ENCODE assay signal across 9 cellular contexts in genomic region chr19:1411255-1412191, GRCh38. TPM values are rescaled to one million over a fixed set of nuclear protein-coding genes. Genes with fewer than 3 reads are reported as not detected.
DNase-seq lines count a peak whose midpoint lies in the region; ATAC-seq and TF ChIP-seq lines count a peak whose summit lies in the region.
"Had no signal": no experiment of that assay in that cellular context is flagged by ENCODE, and none has a peak within 500 bp of the region (broad histone marks: within the 10 kb centered on the region; RNA-seq: fewer than 3 reads in every experiment).

No MANE protein-coding gene starts in this region.

- peaks cover 76% of the 10 kb centered on the region for H3K36me3 Mint-ChIP-seq in activated T-cell treated with anti-CD3 and anti-CD28 coated beads, Interleukin-2, amount 50 U/mL, for 24 hours (ENCODE audit: low read depth)
- peaks cover 3% of the 10 kb centered on the region for H3K36me3 Mint-ChIP-seq in type B pancreatic cell

- no peaks in the 10 kb centered on the region for H3K27me3 Mint-ChIP-seq in activated T-cell treated with anti-CD3 and anti-CD28 coated beads, Interleukin-2, amount 50 U/mL, for 24 hours
- peaks cover 4% of the 10 kb centered on the region for H3K27me3 Mint-ChIP-seq in type B pancreatic cell

- no peak for ATAC-seq in right lobe of liver

- peak overlapping the region in 2 of 3 donors; percentile 21 to 40 for H3K27ac ChIP-seq in right lobe of liver
- H3K27ac ChIP-seq: KMS-11 had no signal

- H3K36me3 ChIP-seq in right lobe of liver, result peaks cover 0 to 9% (median 0%) of the 10 kb centered on the region in 4 donors

- WGBS in right lobe of liver (ENCODE audit: insufficient coverage, low coverage, low lambda C conversion rate, missing lambda C conversion rate), result no CpG with 5 or more reads among the region's 29 CpGs

- intact Hi-C loops in right lobe of liver (cut with DNase I), result no loop called here

- peak overlapping the region; percentile 96 for H3K4me3 Mint-ChIP-seq in activated T-cell treated with anti-CD3 and anti-CD28 coated beads, Interleukin-2, amount 50 U/mL, for 24 hours
- H3K4me3 Mint-ChIP-seq in type B pancreatic cell, result no peak overlapping the region

- no peaks in the 10 kb centered on the region for H3K27me3 ChIP-seq in right lobe of liver

- no peaks in the 10 kb centered on the region for H3K9me3 Mint-ChIP-seq in activated T-cell treated with anti-CD3 and anti-CD28 coated beads, Interleukin-2, amount 50 U/mL, for 24 hours
- no peaks in the 10 kb centered on the region for H3K9me3 Mint-ChIP-seq in type B pancreatic cell

- H3K9me3 ChIP-seq in right lobe of liver, result no peaks in the 10 kb centered on the region

- TF ChIP-seq POLR2A in right lobe of liver (IDR thresholded peaks at IDR 0.05), result no peak

- TF ChIP-seq CTCF in cardiac fibroblast (IDR thresholded peaks at IDR 0.05; ENCODE audit: low read depth, low read length) (no peak), right lobe of liver (IDR thresholded peaks at IDR 0.05) (no peak), type B pancreatic cell (conservative IDR thresholded peaks at IDR 0.05) (no peak), GM10266 (IDR thresholded peaks at IDR 0.05; ENCODE audit: control insufficient read depth, insufficient read depth, low read depth, missing control alignments) (no peak)

- H3K27ac Mint-ChIP-seq in activated T-cell treated with anti-CD3 and anti-CD28 coated beads, Interleukin-2, amount 50 U/mL, for 24 hours, result peak overlapping the region; percentile 97
- H3K27ac Mint-ChIP-seq in type B pancreatic cell, result peak overlapping the region; percentile 63

- H3K4me1 Mint-ChIP-seq in activated T-cell treated with anti-CD3 and anti-CD28 coated beads, Interleukin-2, amount 50 U/mL, for 24 hours (ENCODE audit: low read depth), result peaks cover 74% of the 10 kb centered on the region
- peaks cover 41% of the 10 kb centered on the region for H3K4me1 Mint-ChIP-seq in type B pancreatic cell (ENCODE audit: unreplicated experiment)

- no peak for DNase-seq in activated T-cell treated with anti-CD3 and anti-CD28 coated beads, Interleukin-2, amount 50 U/mL, for 24 hours
- DNase-seq in activated T-cell treated with anti-CD3 and anti-CD28 coated beads for 4 hours, result no peak
- peak; percentile 53 to 78 for DNase-seq in cardiac fibroblast (ENCODE audit: low read depth in 2 of 2)
- DNase-seq in right lobe of liver, result no peak
- no peak for DNase-seq in type B pancreatic cell (ENCODE audit: extremely low spot score, unreplicated experiment)
- DNase-seq in GM10266 (ENCODE audit: extremely low spot score), result no peak
- no peak for DNase-seq in GDM1 (lab: John Stamatoyannopoulos, UW)
- no peak for DNase-seq in NCI-H128 (lab: John Stamatoyannopoulos, UW; ENCODE audit: unreplicated experiment)

- H3K4me3 ChIP-seq in cardiac fibroblast (replicated peaks in 1 of 2; ENCODE audit: low read depth in 2 of 2, low read length in 2 of 2), result no peak overlapping the region
- H3K4me3 ChIP-seq in right lobe of liver, result no peak overlapping the region

- H3K4me1 ChIP-seq in right lobe of liver, result peaks cover 4 to 64% (median 27%) of the 10 kb centered on the region in 4 donors

RNA-seq across cellular contexts. Expression of gene DAZAP1, which starts 4.1 kb away (rescaled TPM):
- 10 to 100 TPM; 22.3 to 50.9 (median 42.2) TPM for total RNA-seq in right lobe of liver
- total RNA-seq in type B pancreatic cell (ENCODE audit: low replicate concordance), result 124 and 141 TPM in 2 replicates

RNA-seq across cellular contexts. Expression of gene GAMT, which starts 10.2 kb away (rescaled TPM):
- 100 to 1,000 TPM; 151 to 380 (median 221) TPM for total RNA-seq in right lobe of liver
- 33.7 and 37.9 TPM in 2 replicates for total RNA-seq in type B pancreatic cell (ENCODE audit: low replicate concordance)

RNA-seq across cellular contexts. Expression of gene RPS15, which starts 26.7 kb away (rescaled TPM):
- 1,000 to 10,000 TPM in 2 of 6 experiments, 100 to 1,000 TPM in 4; 334 to 1,615 (median 355) TPM for total RNA-seq in right lobe of liver
- total RNA-seq in type B pancreatic cell (ENCODE audit: low replicate concordance), result 1,251 and 1,344 TPM in 2 replicates

RNA-seq across cellular contexts. Expression of gene NDUFS7, which starts 27.8 kb away (rescaled TPM):
- total RNA-seq in right lobe of liver, result 100 to 1,000 TPM in 2 of 6 experiments, 10 to 100 TPM in 4; 70.1 to 210 (median 85.0) TPM
- total RNA-seq in type B pancreatic cell (ENCODE audit: low replicate concordance), result 83.3 and 98.3 TPM in 2 replicates

RNA-seq across cellular contexts. Expression of gene APC2, which starts 38.4 kb away (rescaled TPM):
- total RNA-seq in right lobe of liver (under 1 TPM in 3 of 6 experiments, not detected in 3; 0.06 to 0.13 (median 0.06) TPM), type B pancreatic cell (ENCODE audit: low replicate concordance) (1.2 and 9.2 TPM in 2 replicates)

Comparison
In these comparisons a context has a peak if more than half of its experiments do, and no peak if none do; other contexts are left out.
1. DNase-seq: peak in cardiac fibroblast (2 of 2); none in activated T-cell treated with anti-CD3 and anti-CD28 coated beads, Interleukin-2, amount 50 U/mL, for 24 hours (single experiment), activated T-cell treated with anti-CD3 and anti-CD28 coated beads for 4 hours (single experiment), right lobe of liver (0 of 3), type B pancreatic cell (single experiment), GM10266 (single experiment), GDM1 (single experiment) and NCI-H128 (single experiment).